8 cellular contexts compared by ENCODE assay signal in the genomic region with DNA sequence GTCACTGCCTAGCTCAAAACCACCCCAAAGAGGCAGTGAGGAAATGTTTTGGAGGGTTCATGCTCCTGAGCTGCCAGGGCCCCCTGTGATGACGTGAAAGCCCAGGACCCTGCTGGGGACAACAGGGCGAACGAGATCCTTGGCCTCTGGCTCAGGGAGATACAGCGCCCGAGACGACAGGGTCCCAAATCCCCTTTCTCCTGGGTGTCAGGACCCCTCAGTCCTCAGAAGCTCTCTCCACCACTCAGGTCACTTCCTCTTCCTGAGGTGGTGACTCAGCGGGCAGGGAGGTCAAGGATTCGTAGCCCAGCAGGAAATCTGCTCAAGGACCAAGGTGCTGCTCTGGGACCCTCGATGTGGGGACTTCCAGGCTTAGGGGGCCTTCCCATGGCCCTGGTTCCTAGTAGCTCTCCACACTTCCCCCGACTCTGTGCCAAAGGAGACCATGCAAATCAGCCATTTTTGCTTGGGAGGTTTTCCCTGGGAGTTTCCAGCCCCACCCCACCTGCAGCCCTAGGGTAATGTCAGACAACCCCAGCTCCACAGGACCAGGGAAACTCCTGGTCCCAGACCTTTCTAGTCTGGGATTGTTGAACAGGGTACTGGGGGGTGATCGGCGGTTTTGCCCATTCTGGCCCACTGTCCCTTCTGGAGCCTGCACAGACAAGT. TPM values are rescaled to one million over a fixed set of nuclear protein-coding genes. Genes with fewer than 3 reads are reported as not detected.
DNase-seq lines count a peak whose midpoint lies in the region; ATAC-seq, FAIRE-seq and TF ChIP-seq lines count a peak whose summit lies in the region.

No MANE protein-coding gene starts in this region.

- peak overlapping the region; percentile 95 for H3K4me2 ChIP-seq in HepG2 (ENCODE audit: low read depth, low read length)

- CTCF ChIA-PET in activated naive CD4-positive, alpha-beta T cell treated with anti-CD3 and anti-CD28 coated beads, Interleukin-2, amount 10 ng/mL, durations not matched to agents 7 days and 5 days (lab: Charles Lee) = interaction anchor here (0.9 to 12.9 kb wide), 6 partner anchors 14 to 424 kb away, joined by 3 to 232 read pairs (median 4); partner anchors contain the start of genes BCL9L and UPK2
- CTCF ChIA-PET in HepG2 (lab: Yijun Ruan, JAX; ENCODE audit: low intra/inter-chr PET ratio, low total read pairs) = no interaction called here

- peaks cover 85% of the 10 kb centered on the region for H3K4me1 Mint-ChIP-seq in activated naive CD4-positive, alpha-beta T cell treated with anti-CD3 and anti-CD28 coated beads, Interleukin-2, amount 10 ng/mL, durations not matched to agents 7 days and 5 days
- peaks cover 68% of the 10 kb centered on the region for H3K4me1 Mint-ChIP-seq in activated naive CD8-positive, alpha-beta T cell treated with anti-CD3 and anti-CD28 coated beads, Interleukin-2, amount 10 ng/mL, durations not matched to agents 7 days and 5 days

- H4K20me1 ChIP-seq in HepG2 (ENCODE audit: insufficient read depth, low read length) = no peaks in the 10 kb centered on the region

- H3K9me3 Mint-ChIP-seq in activated naive CD4-positive, alpha-beta T cell treated with anti-CD3 and anti-CD28 coated beads, Interleukin-2, amount 10 ng/mL, durations not matched to agents 7 days and 5 days = no peaks in the 10 kb centered on the region
- H3K9me3 Mint-ChIP-seq in activated naive CD8-positive, alpha-beta T cell treated with anti-CD3 and anti-CD28 coated beads, Interleukin-2, amount 10 ng/mL, durations not matched to agents 7 days and 5 days = no peaks in the 10 kb centered on the region

- H3K27ac Mint-ChIP-seq in activated naive CD4-positive, alpha-beta T cell treated with anti-CD3 and anti-CD28 coated beads, Interleukin-2, amount 10 ng/mL, durations not matched to agents 7 days and 5 days = peak overlapping the region; percentile 99
- H3K27ac Mint-ChIP-seq in activated naive CD8-positive, alpha-beta T cell treated with anti-CD3 and anti-CD28 coated beads, Interleukin-2, amount 10 ng/mL, durations not matched to agents 7 days and 5 days = peak overlapping the region; percentile 98

- H3K79me2 ChIP-seq in HepG2 (ENCODE audit: insufficient read depth, low read length) = peaks cover 11% of the 10 kb centered on the region

- H2AFZ ChIP-seq in HepG2 (ENCODE audit: low read length) = no peak overlapping the region

- H3K36me3 ChIP-seq in HepG2 (replicated peaks in 1 of 2; ENCODE audit: control insufficient read depth in 1 of 2, insufficient read depth in 2 of 2, low read length in 2 of 2) (0 out of 5 replicates have a peak, but pooled peaks cover 0 to 7% of the 10 kb centered on the region in 2 experiments), upper lobe of left lung (peaks cover 0 to 7% (median 3%) of the 10 kb centered on the region in 4 donors)

- H3K9ac ChIP-seq in HepG2 (ENCODE audit: insufficient read depth, low read depth, low read length) = peak overlapping the region; percentile 86

- in situ Hi-C loops in HepG2 (cut with HindIII; ENCODE audit: extremely low pct_ligation_motif_present, low pct_unique_long_range_greater_than_20kb) = no loop called here

- H3K4me3 ChIP-seq in HepG2 (replicated peaks in 1 of 3; ENCODE audit: insufficient read depth in 1 of 3, low read depth in 2 of 3, low read length in 3 of 3) (peak overlapping the region in 2 of 3 experiments; percentile 43 to 78; a peak in 2 of 6 replicates), upper lobe of left lung (peak overlapping the region in 2 of 4 donors; percentile 9 to 48)

- intact Hi-C loops in HepG2 (cut with micrococcal nuclease; ENCODE audit: unreplicated experiment) = no loop called here

- TF ChIP-seq POLR2A in HepG2 (IDR thresholded peaks at IDR 0.05; ENCODE audit: insufficient read depth in 1 of 2, low read depth in 2 of 2, low read length in 2 of 2) = no peak
- no peak for TF ChIP-seq POLR2A in upper lobe of left lung (IDR thresholded peaks at IDR 0.05)

- H3K27me3 Mint-ChIP-seq in activated naive CD4-positive, alpha-beta T cell treated with anti-CD3 and anti-CD28 coated beads, Interleukin-2, amount 10 ng/mL, durations not matched to agents 7 days and 5 days = no peaks in the 10 kb centered on the region
- no peaks in the 10 kb centered on the region for H3K27me3 Mint-ChIP-seq in activated naive CD8-positive, alpha-beta T cell treated with anti-CD3 and anti-CD28 coated beads, Interleukin-2, amount 10 ng/mL, durations not matched to agents 7 days and 5 days

- WGBS in HepG2 (ENCODE audit: low lambda C conversion rate) = 40% methylated on average over 1 of the region's 12 CpGs
- WGBS in upper lobe of left lung, 2 donors = 14 to 39% methylated on average over 8 of the region's 12 CpGs

- peak overlapping the region; percentile 89 for H3K27ac ChIP-seq in HepG2 (ENCODE audit: extremely low read length, insufficient read depth, low read length)
- H3K27ac ChIP-seq in upper lobe of left lung = peak overlapping the region; percentile 94 to 98 (median 97)

- no TSS peak for BruUV-seq in HepG2 (replicated peaks; lab: Mats Ljungman, UMichigan)

- POLR2A ChIA-PET in activated naive CD8-positive, alpha-beta T cell treated with anti-CD3 and anti-CD28 coated beads, Interleukin-2, amount 10 ng/mL, durations not matched to agents 7 days and 5 days (lab: Charles Lee) = interaction anchor here (0.5 to 3.6 kb wide), 13 partner anchors 17 to 182 kb away, joined by 3 to 30 read pairs (median 5); partner anchors contain the start of gene DDX6
- POLR2A ChIA-PET in HepG2 (lab: Yijun Ruan, JAX) = interaction anchor here (1.0 to 3.6 kb wide), 2 partner anchors 121 to 126 kb away, joined by 3 to 35 read pairs; partner anchors contain the start of gene DDX6

- H3K27me3 ChIP-seq in HepG2 (ENCODE audit: control insufficient read depth in 1 of 2, insufficient read depth in 2 of 2, low read length in 2 of 2) (no peaks in the 10 kb centered on the region; a peak in 1 of 5 replicates), upper lobe of left lung (no peaks in the 10 kb centered on the region)

- FAIRE-seq in HepG2 (lab: Jason Lieb, UNC) = no peak

- no peak for ATAC-seq in activated naive CD8-positive, alpha-beta T cell treated with anti-CD3 and anti-CD28 coated beads, Interleukin-2, amount 10 ng/mL, durations not matched to agents 7 days and 5 days (ENCODE audit: low read depth)
- ATAC-seq in HepG2 (no peak), upper lobe of left lung (ENCODE audit: low FRiP score in 2 of 2) (no peak)

- peaks cover 93% of the 10 kb centered on the region for H3K4me1 ChIP-seq in HepG2 (ENCODE audit: insufficient read depth, low read length)
- H3K4me1 ChIP-seq in upper lobe of left lung = peaks cover 96 to 100% (median 99%) of the 10 kb centered on the region in 4 donors

- TF ChIP-seq EP300 in HepG2 (IDR thresholded peaks at IDR 0.05; ENCODE audit: low read depth in 2 of 2, low read length in 2 of 2) (no peak), HepG2 (CRISPR knock-in tag; IDR thresholded peaks at IDR 0.05; ENCODE audit: borderline replicate concordance) (no peak), upper lobe of left lung (IDR thresholded peaks at IDR 0.05) (peak in 1 of 4 donors; percentile 91)

- no peak for TF ChIP-seq RAD21 in HepG2 (CRISPR knock-in tag; IDR thresholded peaks at IDR 0.05)

- TF ChIP-seq CTCF in HepG2 (CRISPR knock-in tag; IDR thresholded peaks at IDR 0.05) (no peak), upper lobe of left lung (IDR thresholded peaks at IDR 0.05) (peak in 1 of 6 experiments; percentile 8)

- H3K4me3 Mint-ChIP-seq in activated naive CD4-positive, alpha-beta T cell treated with anti-CD3 and anti-CD28 coated beads, Interleukin-2, amount 10 ng/mL, durations not matched to agents 7 days and 5 days = peak overlapping the region; percentile 70
- peak overlapping the region; percentile 84 for H3K4me3 Mint-ChIP-seq in activated naive CD8-positive, alpha-beta T cell treated with anti-CD3 and anti-CD28 coated beads, Interleukin-2, amount 10 ng/mL, durations not matched to agents 7 days and 5 days

- DNase-seq in activated naive CD4-positive, alpha-beta T cell treated with anti-CD3 and anti-CD28 coated beads, Interleukin-2, amount 10 ng/mL, durations not matched to agents 7 days and 5 days = no peak
- no peak for DNase-seq in activated naive CD4-positive, alpha-beta T cell treated with anti-CD3 and anti-CD28 coated beads, Interleukin-2, amount 50 U/mL, for 16 hours
- peak; percentile 60 for DNase-seq in activated naive CD8-positive, alpha-beta T cell treated with anti-CD3 and anti-CD28 coated beads, Interleukin-2, amount 10 ng/mL, durations not matched to agents 7 days and 5 days
- DNase-seq in HepG2 (ENCODE audit: low spot score) (no peak), upper lobe of left lung (peak in 1 of 2 donors; percentile 83), COR-L47 (lab: John Stamatoyannopoulos, UW) (no peak), NCI-H510A (lab: John Stamatoyannopoulos, UW) (no peak), SK-N-DZ (ENCODE audit: low spot score) (no peak)

- H3K36me3 Mint-ChIP-seq in activated naive CD4-positive, alpha-beta T cell treated with anti-CD3 and anti-CD28 coated beads, Interleukin-2, amount 10 ng/mL, durations not matched to agents 7 days and 5 days = peaks cover 45% of the 10 kb centered on the region
- peaks cover 2% of the 10 kb centered on the region for H3K36me3 Mint-ChIP-seq in activated naive CD8-positive, alpha-beta T cell treated with anti-CD3 and anti-CD28 coated beads, Interleukin-2, amount 10 ng/mL, durations not matched to agents 7 days and 5 days

- H3K9me3 ChIP-seq in HepG2 (ENCODE audit: low read length) (no peaks in the 10 kb centered on the region), upper lobe of left lung (no peaks in the 10 kb centered on the region)

RNA-seq across cellular contexts. Expression of gene BCL9L, which starts 12.8 kb away (rescaled TPM):
- 100 to 1,000 TPM; 116 to 128 TPM for total RNA-seq in activated naive CD8-positive, alpha-beta T cell treated with anti-CD3 and anti-CD28 coated beads, Interleukin-2, amount 10 ng/mL, durations not matched to agents 7 days and 5 days
- total RNA-seq in HepG2 (2016; rRNA removed; fragmentation: Illumina TruSeq; extraction: Trizol) = 3.7 and 5.5 TPM in 2 replicates
- total RNA-seq in HepG2 (2016; cell fraction: cytosol; rRNA removed; fragmentation: Illumina TruSeq; extraction: Trizol; ENCODE audit: low read depth) = 1.4 and 2.2 TPM in 2 replicates
- 3.5 and 4.0 TPM in 2 replicates for total RNA-seq in HepG2 (2016; cell fraction: insoluble cytoplasmic fraction; rRNA removed; fragmentation: Illumina TruSeq; extraction: Trizol)
- 3.8 and 4.9 TPM in 2 replicates for total RNA-seq in HepG2 (2016; cell fraction: membrane; rRNA removed; fragmentation: Illumina TruSeq; extraction: Trizol)
- 9.3 and 12.2 TPM in 2 replicates for total RNA-seq in HepG2 (2016; cell fraction: nucleus; rRNA removed; fragmentation: Illumina TruSeq; extraction: Trizol)
- 4.1 and 4.5 TPM in 2 replicates for polyA plus RNA-seq in HepG2 (2011; rRNA removed)
- polyA plus RNA-seq in HepG2 (2011; cell fraction: cytosol; rRNA removed) = 1.1 and 1.9 TPM in 2 replicates
- polyA plus RNA-seq in HepG2 (2011; cell fraction: nucleus; rRNA removed) = 7.0 and 13.4 TPM in 2 replicates
- polyA plus RNA-seq in HepG2 (2012) = 10.4 and 11.2 TPM in 2 replicates
- 0.58 and 0.67 TPM in 2 replicates for polyA plus RNA-seq in HepG2 (2016; cell fraction: cytosol; fragmentation: Illumina TruSeq; extraction: Trizol; ENCODE audit: low read depth)
- 9.7 and 15.0 TPM in 2 replicates for polyA plus RNA-seq in HepG2 (2016; cell fraction: insoluble cytoplasmic fraction; fragmentation: Illumina TruSeq; extraction: Trizol; ENCODE audit: low read depth)
- 1.5 and 1.9 TPM in 2 replicates for polyA plus RNA-seq in HepG2 (2016; cell fraction: membrane; fragmentation: Illumina TruSeq; extraction: Trizol; ENCODE audit: low read depth)
- polyA plus RNA-seq in HepG2 (2016; cell fraction: nucleus; fragmentation: Illumina TruSeq; extraction: Trizol; ENCODE audit: insufficient read depth, low read depth) = 21.7 and 33.9 TPM in 2 replicates
- polyA minus RNA-seq in HepG2 (2011; rRNA and poly(A)+ RNA removed; ENCODE audit: low replicate concordance) = 4.8 and 11.8 TPM in 2 replicates
- 6.2 and 6.8 TPM in 2 replicates for polyA minus RNA-seq in HepG2 (2011; cell fraction: cytosol; rRNA and poly(A)+ RNA removed)
- 5.5 and 6.5 TPM in 2 replicates for polyA minus RNA-seq in HepG2 (2011; cell fraction: nucleus; rRNA and poly(A)+ RNA removed)
- 10 to 100 TPM; 28.7 to 70.2 (median 66.4) TPM for total RNA-seq in upper lobe of left lung
- polyA plus RNA-seq in SK-N-DZ (2014; cell fraction: cytosol; rRNA removed) = 1.3 and 2.8 TPM in 2 replicates
- polyA plus RNA-seq in SK-N-DZ (2014; cell fraction: nucleus; rRNA removed) = 1.1 and 1.7 TPM in 2 replicates

RNA-seq across cellular contexts. Expression of gene CXCR5, which starts 29.2 kb away (rescaled TPM):
- total RNA-seq in activated naive CD8-positive, alpha-beta T cell treated with anti-CD3 and anti-CD28 coated beads, Interleukin-2, amount 10 ng/mL, durations not matched to agents 7 days and 5 days = 1 to 10 TPM; 1.9 to 2.2 TPM
- total RNA-seq in HepG2 (2016; rRNA removed; fragmentation: Illumina TruSeq; extraction: Trizol) = not detected in 2 replicates
- not detected in 2 replicates for total RNA-seq in HepG2 (2016; cell fraction: cytosol; rRNA removed; fragmentation: Illumina TruSeq; extraction: Trizol; ENCODE audit: low read depth)
- total RNA-seq in HepG2 (2016; cell fraction: insoluble cytoplasmic fraction; rRNA removed; fragmentation: Illumina TruSeq; extraction: Trizol) = not detected in 2 replicates
- total RNA-seq in HepG2 (2016; cell fraction: membrane; rRNA removed; fragmentation: Illumina TruSeq; extraction: Trizol) = not detected in 2 replicates
- total RNA-seq in HepG2 (2016; cell fraction: nucleus; rRNA removed; fragmentation: Illumina TruSeq; extraction: Trizol) = not detected in 2 replicates
- polyA plus RNA-seq in HepG2 (2011; rRNA removed) = not detected in 2 replicates
- polyA plus RNA-seq in HepG2 (2011; cell fraction: cytosol; rRNA removed) = not detected in 2 replicates
- polyA plus RNA-seq in HepG2 (2011; cell fraction: nucleus; rRNA removed) = not detected in 2 replicates
- polyA plus RNA-seq in HepG2 (2012) = not detected in 2 replicates
- not detected in 2 replicates for polyA plus RNA-seq in HepG2 (2016; cell fraction: cytosol; fragmentation: Illumina TruSeq; extraction: Trizol; ENCODE audit: low read depth)
- not detected in 2 replicates for polyA plus RNA-seq in HepG2 (2016; cell fraction: insoluble cytoplasmic fraction; fragmentation: Illumina TruSeq; extraction: Trizol; ENCODE audit: low read depth)
- not detected in 2 replicates for polyA plus RNA-seq in HepG2 (2016; cell fraction: membrane; fragmentation: Illumina TruSeq; extraction: Trizol; ENCODE audit: low read depth)
- not detected in 2 replicates for polyA plus RNA-seq in HepG2 (2016; cell fraction: nucleus; fragmentation: Illumina TruSeq; extraction: Trizol; ENCODE audit: insufficient read depth, low read depth)
- polyA minus RNA-seq in HepG2 (2011; rRNA and poly(A)+ RNA removed; ENCODE audit: low replicate concordance) = not detected in 2 replicates
- not detected in 2 replicates for polyA minus RNA-seq in HepG2 (2011; cell fraction: cytosol; rRNA and poly(A)+ RNA removed)
- polyA minus RNA-seq in HepG2 (2011; cell fraction: nucleus; rRNA and poly(A)+ RNA removed) = not detected in 2 replicates
- total RNA-seq in upper lobe of left lung = under 1 TPM in 4 of 6 donors, not detected in 2; under 0.01 to 0.17 (median 0.16) TPM
- not detected in 2 replicates for polyA plus RNA-seq in SK-N-DZ (2014; cell fraction: cytosol; rRNA removed)
- polyA plus RNA-seq in SK-N-DZ (2014; cell fraction: nucleus; rRNA removed) = not detected in 2 replicates

RNA-seq across cellular contexts. Expression of gene UPK2, which starts 43.2 kb away (rescaled TPM):
- under 1 TPM in 1 of 2 experiments, not detected in 1; 0.44 TPM for total RNA-seq in activated naive CD8-positive, alpha-beta T cell treated with anti-CD3 and anti-CD28 coated beads, Interleukin-2, amount 10 ng/mL, durations not matched to agents 7 days and 5 days
- not detected in 2 replicates for total RNA-seq in HepG2 (2016; rRNA removed; fragmentation: Illumina TruSeq; extraction: Trizol)
- not detected in 2 replicates for total RNA-seq in HepG2 (2016; cell fraction: cytosol; rRNA removed; fragmentation: Illumina TruSeq; extraction: Trizol; ENCODE audit: low read depth)
- total RNA-seq in HepG2 (2016; cell fraction: insoluble cytoplasmic fraction; rRNA removed; fragmentation: Illumina TruSeq; extraction: Trizol) = not detected in 2 replicates
- total RNA-seq in HepG2 (2016; cell fraction: membrane; rRNA removed; fragmentation: Illumina TruSeq; extraction: Trizol) = not detected in 2 replicates
- total RNA-seq in HepG2 (2016; cell fraction: nucleus; rRNA removed; fragmentation: Illumina TruSeq; extraction: Trizol) = not detected in 2 replicates
- not detected in 2 replicates for polyA plus RNA-seq in HepG2 (2011; rRNA removed)
- polyA plus RNA-seq in HepG2 (2011; cell fraction: cytosol; rRNA removed) = not detected in 2 replicates
- not detected in 2 replicates for polyA plus RNA-seq in HepG2 (2011; cell fraction: nucleus; rRNA removed)
- not detected in 2 replicates for polyA plus RNA-seq in HepG2 (2012)
- not detected in 2 replicates for polyA plus RNA-seq in HepG2 (2016; cell fraction: cytosol; fragmentation: Illumina TruSeq; extraction: Trizol; ENCODE audit: low read depth)
- not detected in 2 replicates for polyA plus RNA-seq in HepG2 (2016; cell fraction: insoluble cytoplasmic fraction; fragmentation: Illumina TruSeq; extraction: Trizol; ENCODE audit: low read depth)
- polyA plus RNA-seq in HepG2 (2016; cell fraction: membrane; fragmentation: Illumina TruSeq; extraction: Trizol; ENCODE audit: low read depth) = not detected in 2 replicates
- polyA plus RNA-seq in HepG2 (2016; cell fraction: nucleus; fragmentation: Illumina TruSeq; extraction: Trizol; ENCODE audit: insufficient read depth, low read depth) = not detected in 2 replicates
- polyA minus RNA-seq in HepG2 (2011; rRNA and poly(A)+ RNA removed; ENCODE audit: low replicate concordance) = not detected in 2 replicates
- polyA minus RNA-seq in HepG2 (2011; cell fraction: cytosol; rRNA and poly(A)+ RNA removed) = not detected in 2 replicates
- not detected in 2 replicates for polyA minus RNA-seq in HepG2 (2011; cell fraction: nucleus; rRNA and poly(A)+ RNA removed)
- not detected for total RNA-seq in upper lobe of left lung
- polyA plus RNA-seq in SK-N-DZ (2014; cell fraction: cytosol; rRNA removed) = not detected in 2 replicates
- not detected in 2 replicates for polyA plus RNA-seq in SK-N-DZ (2014; cell fraction: nucleus; rRNA removed)

RNA-seq across cellular contexts. Expression of gene FOXR1, which starts 58.7 kb away (rescaled TPM):
- total RNA-seq in activated naive CD8-positive, alpha-beta T cell treated with anti-CD3 and anti-CD28 coated beads, Interleukin-2, amount 10 ng/mL, durations not matched to agents 7 days and 5 days = not detected
- total RNA-seq in HepG2 (2016; rRNA removed; fragmentation: Illumina TruSeq; extraction: Trizol) (not detected in 2 replicates), upper lobe of left lung (not detected)
- total RNA-seq in HepG2 (2016; cell fraction: cytosol; rRNA removed; fragmentation: Illumina TruSeq; extraction: Trizol; ENCODE audit: low read depth) = not detected in 2 replicates
- not detected in 2 replicates for total RNA-seq in HepG2 (2016; cell fraction: insoluble cytoplasmic fraction; rRNA removed; fragmentation: Illumina TruSeq; extraction: Trizol)
- total RNA-seq in HepG2 (2016; cell fraction: membrane; rRNA removed; fragmentation: Illumina TruSeq; extraction: Trizol) = not detected in 2 replicates
- total RNA-seq in HepG2 (2016; cell fraction: nucleus; rRNA removed; fragmentation: Illumina TruSeq; extraction: Trizol) = not detected in 2 replicates
- polyA plus RNA-seq in HepG2 (2011; rRNA removed) = not detected in 2 replicates
- polyA plus RNA-seq in HepG2 (2011; cell fraction: cytosol; rRNA removed) = not detected in 2 replicates
- polyA plus RNA-seq in HepG2 (2011; cell fraction: nucleus; rRNA removed) = not detected in 2 replicates
- not detected in 2 replicates for polyA plus RNA-seq in HepG2 (2012)
- polyA plus RNA-seq in HepG2 (2016; cell fraction: cytosol; fragmentation: Illumina TruSeq; extraction: Trizol; ENCODE audit: low read depth) = not detected in 2 replicates
- polyA plus RNA-seq in HepG2 (2016; cell fraction: insoluble cytoplasmic fraction; fragmentation: Illumina TruSeq; extraction: Trizol; ENCODE audit: low read depth) = not detected in 2 replicates
- polyA plus RNA-seq in HepG2 (2016; cell fraction: membrane; fragmentation: Illumina TruSeq; extraction: Trizol; ENCODE audit: low read depth) = not detected in 2 replicates
- polyA plus RNA-seq in HepG2 (2016; cell fraction: nucleus; fragmentation: Illumina TruSeq; extraction: Trizol; ENCODE audit: insufficient read depth, low read depth) = not detected in 2 replicates
- not detected in 2 replicates for polyA minus RNA-seq in HepG2 (2011; rRNA and poly(A)+ RNA removed; ENCODE audit: low replicate concordance)
- not detected in 2 replicates for polyA minus RNA-seq in HepG2 (2011; cell fraction: cytosol; rRNA and poly(A)+ RNA removed)
- not detected in 2 replicates for polyA minus RNA-seq in HepG2 (2011; cell fraction: nucleus; rRNA and poly(A)+ RNA removed)
- polyA plus RNA-seq in SK-N-DZ (2014; cell fraction: cytosol; rRNA removed) = not detected in 2 replicates
- polyA plus RNA-seq in SK-N-DZ (2014; cell fraction: nucleus; rRNA removed) = not detected in 2 replicates
